ENCODE assay signal across 9 cellular contexts in the genomic region with DNA sequence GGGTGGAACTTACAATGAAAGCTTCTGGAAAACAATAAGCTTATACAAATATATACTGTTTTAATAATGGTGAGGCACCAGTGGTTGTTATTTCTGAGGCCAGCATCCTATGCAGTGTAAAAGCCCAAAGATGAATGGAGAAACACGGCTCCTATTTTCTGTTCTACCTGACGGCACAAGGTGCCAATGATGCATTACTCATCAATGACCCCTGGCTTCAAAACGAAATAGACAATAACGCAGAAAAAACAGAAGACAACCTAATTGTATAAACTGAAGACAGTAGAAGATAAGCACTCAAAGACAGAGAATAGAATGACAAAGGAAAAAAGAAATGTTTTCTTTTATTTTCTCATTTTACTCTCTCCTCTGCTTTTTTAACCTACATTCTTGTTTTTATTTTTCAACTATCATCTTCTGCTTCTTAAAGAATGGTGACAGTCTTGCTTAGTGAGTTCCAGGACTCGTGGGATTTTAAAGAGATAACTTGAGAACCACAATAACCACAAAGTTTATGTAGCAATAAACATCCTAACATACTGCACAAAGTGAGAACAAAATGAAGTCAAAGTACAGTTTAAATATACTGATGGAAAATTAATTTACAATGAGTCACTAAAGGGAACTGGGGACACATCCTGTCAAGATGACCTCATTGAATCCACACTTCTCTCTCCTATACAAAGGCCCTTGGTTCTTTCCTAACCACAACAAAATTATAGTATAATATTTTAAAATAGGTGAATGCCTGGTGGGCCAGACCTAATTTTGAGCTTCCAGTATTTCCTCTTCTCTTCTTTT.
A peak's percentile ranks its signal among the peaks of the same experiment; 100 is the strongest.
DNase-seq lines count a peak whose midpoint lies in the region; ATAC-seq, FAIRE-seq and TF ChIP-seq lines count a peak whose summit lies in the region.
"Had no signal": no experiment of that assay in that cellular context is flagged by ENCODE, and none has a peak within 500 bp of the region (broad histone marks: within the 10 kb centered on the region; RNA-seq: fewer than 3 reads in every experiment).

No MANE protein-coding gene starts in this region.

- peak; percentile 74 for FAIRE-seq in small intestine (lab: Jason Lieb, UNC)

- no peak for TF ChIP-seq CTCF in HEK293 (tag by site-specific recombination; IDR thresholded peaks at IDR 0.05)
- TF ChIP-seq CTCF in RWPE2 (IDR thresholded peaks at IDR 0.05; ENCODE audit: poor library complexity, severe bottlenecking): no peak

- no peak overlapping the region for H3K27ac Mint-ChIP-seq in activated CD4-positive, alpha-beta memory T cell treated with anti-CD3 and anti-CD28 coated beads, Interleukin-2, amount 10 ng/mL, durations not matched to agents 7 days and 5 days

- H3K36me3 Mint-ChIP-seq in activated CD4-positive, alpha-beta memory T cell treated with anti-CD3 and anti-CD28 coated beads, Interleukin-2, amount 10 ng/mL, durations not matched to agents 7 days and 5 days (ENCODE audit: low read depth): no peaks in the 10 kb centered on the region

- H3K27ac ChIP-seq in HEK293 (ENCODE audit: extremely low read depth, low read depth, low read length) (no peak overlapping the region), RWPE2 (ENCODE audit: poor library complexity, severe bottlenecking) (peak overlapping the region; percentile 87), small intestine (ENCODE audit: low read depth in 1 of 2, low read length in 1 of 2) (peak overlapping the region; percentile 45 to 48)
- H3K27ac ChIP-seq: heart left ventricle had no signal

- H3K9me3 Mint-ChIP-seq in activated CD4-positive, alpha-beta memory T cell treated with anti-CD3 and anti-CD28 coated beads, Interleukin-2, amount 10 ng/mL, durations not matched to agents 7 days and 5 days: no peaks in the 10 kb centered on the region

- H3K36me3 ChIP-seq in HEK293 (ENCODE audit: control insufficient read depth in 2 of 2, insufficient read depth in 1 of 2, low read length in 2 of 2) (no peaks in the 10 kb centered on the region), RWPE2 (ENCODE audit: low read depth) (no peaks in the 10 kb centered on the region), small intestine (ENCODE audit: control insufficient read depth in 2 of 2, insufficient read depth in 2 of 2, low read length in 2 of 2) (no peaks in the 10 kb centered on the region)
- H3K36me3 ChIP-seq: heart left ventricle had no signal

- no peaks in the 10 kb centered on the region for H3K9me3 ChIP-seq in HEK293 (ENCODE audit: control insufficient read depth, insufficient read depth, low read depth, low read length)
- H3K9me3 ChIP-seq in RWPE2 (ENCODE audit: severe bottlenecking): no peaks in the 10 kb centered on the region
- no peaks in the 10 kb centered on the region for H3K9me3 ChIP-seq in small intestine (ENCODE audit: control insufficient read depth, low read depth)
- H3K9me3 ChIP-seq: heart left ventricle had no signal

- WGBS in small intestine, 3 donors: 12 to 37% (median 22%) methylated on average over 5 of the region's 5 CpGs

- H3K4me1 ChIP-seq in HEK293 (ENCODE audit: control insufficient read depth, insufficient read depth, low read length): 0 out of 2 replicates have a peak, but pooled peaks cover 3% of the 10 kb centered on the region
- peaks cover 59% of the 10 kb centered on the region for H3K4me1 ChIP-seq in RWPE2 (ENCODE audit: insufficient read depth, poor library complexity, severe bottlenecking)
- peaks cover 6 to 7% of the 10 kb centered on the region in 2 donors for H3K4me1 ChIP-seq in small intestine (ENCODE audit: control insufficient read depth in 2 of 2, insufficient read depth in 1 of 2, low read depth in 1 of 2, low read length in 1 of 2)

- POLR2A ChIA-PET in HEK293 (lab: Yijun Ruan, JAX): interaction anchor here (0.7 kb wide), 1 partner anchor 11 kb away, joined by 3 read pairs; no protein-coding TSS in a partner anchor
- POLR2A ChIA-PET in activated CD4-positive, alpha-beta memory T cell treated with anti-CD3 and anti-CD28 coated beads, Interleukin-2, amount 10 ng/mL, durations not matched to agents 7 days and 5 days (lab: Charles Lee): no interaction called here

- H3K4me3 Mint-ChIP-seq in activated CD4-positive, alpha-beta memory T cell treated with anti-CD3 and anti-CD28 coated beads, Interleukin-2, amount 10 ng/mL, durations not matched to agents 7 days and 5 days: no peak overlapping the region

- no peaks in the 10 kb centered on the region for H3K27me3 ChIP-seq in RWPE2 (ENCODE audit: insufficient read depth, poor library complexity, severe bottlenecking)
- no peaks in the 10 kb centered on the region for H3K27me3 ChIP-seq in small intestine (ENCODE audit: control insufficient read depth in 2 of 2, insufficient read depth in 2 of 2, low read length in 2 of 2)
- H3K27me3 ChIP-seq: heart left ventricle had no signal

- DNase-seq in RWPE2 (ENCODE audit: low spot score) (no peak), small intestine (peak; percentile 86), NCI-H524 (lab: John Stamatoyannopoulos, UW) (no peak)
- DNase-seq in activated CD4-positive, alpha-beta memory T cell treated with anti-CD3 and anti-CD28 coated beads, Interleukin-2, amount 10 ng/mL, durations not matched to agents 7 days and 5 days: no peak
- DNase-seq: heart left ventricle; stimulated activated CD4-positive, alpha-beta T cell treated with anti-CD3 and anti-CD28 coated beads, Interleukin-1b, Interleukin-23, amount 100 ng/mL, for 48 hours had no signal

- CTCF ChIA-PET in HEK293 (lab: Yijun Ruan, JAX): interaction anchor here (0.6 to 4.0 kb wide), 4 partner anchors 42 to 314 kb away, joined by 3 to 22 read pairs (median 4); no protein-coding TSS in a partner anchor
- CTCF ChIA-PET in activated CD4-positive, alpha-beta memory T cell treated with anti-CD3 and anti-CD28 coated beads, Interleukin-2, amount 10 ng/mL, durations not matched to agents 7 days and 5 days (lab: Charles Lee): no interaction called here

- peak; percentile 93 for ATAC-seq in RWPE2 (ENCODE audit: low read depth)
- ATAC-seq in esophagus mucosa: peak; percentile 75
- no peak for ATAC-seq in HG02678 (IDR thresholded peaks at IDR 0.05; ENCODE audit: unreplicated experiment)

- no peaks in the 10 kb centered on the region for H3K27me3 Mint-ChIP-seq in activated CD4-positive, alpha-beta memory T cell treated with anti-CD3 and anti-CD28 coated beads, Interleukin-2, amount 10 ng/mL, durations not matched to agents 7 days and 5 days

- H3K4me1 Mint-ChIP-seq in activated CD4-positive, alpha-beta memory T cell treated with anti-CD3 and anti-CD28 coated beads, Interleukin-2, amount 10 ng/mL, durations not matched to agents 7 days and 5 days: peaks cover 12% of the 10 kb centered on the region

- H3K4me3 ChIP-seq in HEK293 (ENCODE audit: low read depth, low read length) (no peak overlapping the region), RWPE2 (ENCODE audit: severe bottlenecking) (no peak overlapping the region), small intestine (ENCODE audit: low read depth in 1 of 2, low read length in 2 of 2) (no peak overlapping the region)
- H3K4me3 ChIP-seq: heart left ventricle had no signal

TF ChIP-seq in HEK293, 187 proteins besides CTCF, POLR2A, EP300 and RAD21 (continues in another document):
- TF ChIP-seq ZNF2 (tag by site-specific recombination; IDR thresholded peaks at IDR 0.05) (no peak), ZNF211 (tag by site-specific recombination; IDR thresholded peaks at IDR 0.05; ENCODE audit: low read depth) (no peak), ZNF140 (tag by site-specific recombination; IDR thresholded peaks at IDR 0.05) (no peak), ZNF521 (tag by site-specific recombination; IDR thresholded peaks at IDR 0.05) (no peak), ZNF785 (tag by site-specific recombination; IDR thresholded peaks at IDR 0.05) (no peak), ZNF529 (tag by site-specific recombination; IDR thresholded peaks at IDR 0.05; ENCODE audit: insufficient replicate concordance) (no peak), ZNF133 (tag by site-specific recombination; IDR thresholded peaks at IDR 0.05) (no peak), TRIM28 (IDR thresholded peaks at IDR 0.05; ENCODE audit: borderline replicate concordance, low read length) (no peak), ZNF670 (tag by site-specific recombination; IDR thresholded peaks at IDR 0.05; ENCODE audit: low read depth) (no peak), SP3 (tag by site-specific recombination; IDR thresholded peaks at IDR 0.05) (peak; percentile 16; the same call in 1 of the 2 replicates), ZNF391 (tag by site-specific recombination; IDR thresholded peaks at IDR 0.05; ENCODE audit: borderline replicate concordance, low read depth) (no peak), SP2 (tag by site-specific recombination; IDR thresholded peaks at IDR 0.05) (no peak), ZNF202 (tag by site-specific recombination; IDR thresholded peaks at IDR 0.05; ENCODE audit: borderline replicate concordance) (no peak), ZNF501 (tag by site-specific recombination; IDR thresholded peaks at IDR 0.05) (no peak), ZNF654 (tag by site-specific recombination; IDR thresholded peaks at IDR 0.05; ENCODE audit: low read depth) (no peak), ZNF174 (tag by site-specific recombination; IDR thresholded peaks at IDR 0.05) (no peak), ZNF747 (tag by site-specific recombination; IDR thresholded peaks at IDR 0.05) (no peak), ZFP41 (tag by site-specific recombination; IDR thresholded peaks at IDR 0.05; ENCODE audit: borderline replicate concordance) (no peak), REPIN1 (tag by site-specific recombination; IDR thresholded peaks at IDR 0.05; ENCODE audit: low read depth) (no peak)
- TF ChIP-seq, protein P1, sequence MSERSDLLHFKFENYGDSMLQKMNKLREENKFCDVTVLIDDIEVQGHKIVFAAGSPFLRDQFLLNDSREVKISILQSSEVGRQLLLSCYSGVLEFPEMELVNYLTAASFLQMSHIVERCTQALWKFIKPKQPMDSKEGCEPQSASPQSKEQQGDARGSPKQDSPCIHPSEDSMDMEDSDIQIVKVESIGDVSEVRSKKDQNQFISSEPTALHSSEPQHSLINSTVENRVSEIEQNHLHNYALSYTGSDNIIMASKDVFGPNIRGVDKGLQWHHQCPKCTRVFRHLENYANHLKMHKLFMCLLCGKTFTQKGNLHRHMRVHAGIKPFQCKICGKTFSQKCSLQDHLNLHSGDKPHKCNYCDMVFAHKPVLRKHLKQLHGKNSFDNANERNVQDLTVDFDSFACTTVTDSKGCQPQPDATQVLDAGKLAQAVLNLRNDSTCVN (tag by site-specific recombination; optimal IDR thresholded peaks at IDR 0.05): no peak
